ENCODE assay signal across 8 cellular contexts in the genomic region with DNA sequence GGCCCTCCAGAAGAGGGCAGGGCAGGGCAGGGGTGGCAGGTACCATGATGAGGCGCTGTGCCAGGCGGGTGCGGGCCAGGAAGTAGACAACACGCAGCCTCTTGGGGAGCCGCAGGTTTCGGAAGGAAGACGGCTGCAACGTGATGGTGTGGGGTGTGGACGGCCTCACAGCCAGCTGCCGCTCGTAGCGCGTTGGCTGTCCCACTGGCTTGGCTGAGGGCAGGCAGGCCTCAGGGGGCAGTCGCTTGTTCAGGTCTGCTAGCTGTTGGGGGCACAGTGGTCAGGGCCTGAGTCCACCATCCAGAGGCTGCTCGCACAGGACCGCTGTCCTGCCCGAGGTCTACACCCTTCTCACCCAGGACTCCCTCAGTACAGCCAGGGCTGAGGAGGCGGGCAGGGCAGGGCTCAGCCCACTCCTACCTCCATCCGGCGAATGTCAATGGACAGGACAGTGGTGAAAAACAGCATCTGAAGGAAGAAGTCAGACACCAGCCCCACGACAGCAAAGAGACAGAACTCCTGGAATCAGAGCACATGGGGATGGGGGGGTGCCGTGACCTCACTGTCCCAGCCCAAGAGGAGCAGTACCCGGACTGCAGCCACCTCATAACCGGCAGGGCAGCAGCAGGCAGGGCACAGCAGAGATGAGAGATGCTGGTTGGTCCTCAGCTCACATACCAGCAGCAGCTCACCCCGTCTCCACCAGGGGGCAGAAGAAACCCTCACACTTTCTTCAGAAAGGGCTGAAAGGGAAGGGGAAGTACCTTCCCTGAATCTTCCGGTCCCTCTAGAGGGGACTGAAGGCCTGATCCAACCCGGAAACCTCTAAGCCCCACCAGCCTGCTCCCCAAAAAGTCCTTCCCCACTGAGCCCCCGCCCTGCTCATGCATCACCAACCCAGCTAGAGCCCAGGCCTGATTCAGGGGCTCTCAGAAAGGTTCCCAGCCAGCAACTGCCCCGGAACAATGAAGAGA. TPM values are rescaled to one million over a fixed set of nuclear protein-coding genes. Genes with fewer than 3 reads are reported as not detected.
DNase-seq lines count a peak whose midpoint lies in the region; ATAC-seq and TF ChIP-seq lines count a peak whose summit lies in the region.

No MANE protein-coding gene starts in this region.

- intact Hi-C loops in Right ventricle myocardium superior (cut with DNase I): loop anchor here (5.0 kb wide), 1 partner anchor 57 kb away; a partner anchor contains a TSS

- H3K9me3 Mint-ChIP-seq in activated naive CD8-positive, alpha-beta T cell treated with anti-CD3 and anti-CD28 coated beads for 36 hours: no peaks in the 10 kb centered on the region

- peak; percentile 24 for DNase-seq in DMS53 treated with DMSO at 0.1 percent for 48 hours (lab: John Stamatoyannopoulos, UW; ENCODE audit: unreplicated experiment)
- DNase-seq in LoVo (ENCODE audit: low spot score): peak; percentile 72
- peak; percentile 86 for DNase-seq in activated naive CD8-positive, alpha-beta T cell treated with anti-CD3 and anti-CD28 coated beads for 36 hours
- DNase-seq in Right ventricle myocardium superior: peak; percentile 92
- peak; percentile 91 for DNase-seq in pons (ENCODE audit: low spot score)
- peak; percentile 88 to 94 for DNase-seq in tibial nerve (ENCODE audit: low spot score in 2 of 2)

- H3K36me3 ChIP-seq in tibial nerve: peaks cover 3 to 87% (median 11%) of the 10 kb centered on the region in 3 donors

- peak; percentile 84 for ATAC-seq in GM21723 (IDR thresholded peaks at IDR 0.05; ENCODE audit: unreplicated experiment)
- ATAC-seq in SK-N-SH treated with all-trans-retinoic acid at 6 μM for 48 hours: peak; percentile 85
- peak; percentile 83 for ATAC-seq in Right ventricle myocardium superior (ENCODE audit: poor library complexity)

- no peaks in the 10 kb centered on the region for H3K9me3 ChIP-seq in tibial nerve

- peak in 1 of 2 donors; percentile 29 for TF ChIP-seq EP300 in tibial nerve (IDR thresholded peaks at IDR 0.05)

- H3K4me1 Mint-ChIP-seq in activated naive CD8-positive, alpha-beta T cell treated with anti-CD3 and anti-CD28 coated beads for 36 hours: peaks cover 15% of the 10 kb centered on the region

- peaks cover 11% of the 10 kb centered on the region for H3K36me3 Mint-ChIP-seq in activated naive CD8-positive, alpha-beta T cell treated with anti-CD3 and anti-CD28 coated beads for 36 hours

- H3K27ac ChIP-seq in tibial nerve: peak overlapping the region in 3 of 4 donors; percentile 80 to 88 (median 82)

- no peaks in the 10 kb centered on the region for H3K27me3 ChIP-seq in tibial nerve

- TF ChIP-seq POLR2A in tibial nerve (IDR thresholded peaks at IDR 0.05): no peak

- peak; percentile 91 to 96 (median 92) for TF ChIP-seq CTCF in tibial nerve (IDR thresholded peaks at IDR 0.05)

- H3K27me3 Mint-ChIP-seq in activated naive CD8-positive, alpha-beta T cell treated with anti-CD3 and anti-CD28 coated beads for 36 hours: no peaks in the 10 kb centered on the region

- peak overlapping the region; percentile 69 for H3K4me3 Mint-ChIP-seq in activated naive CD8-positive, alpha-beta T cell treated with anti-CD3 and anti-CD28 coated beads for 36 hours

- H3K27ac Mint-ChIP-seq in activated naive CD8-positive, alpha-beta T cell treated with anti-CD3 and anti-CD28 coated beads for 36 hours: peak overlapping the region; percentile 98

- WGBS in tibial nerve, 2 donors: 67 to 73% methylated on average over 20 to 26 of the region's 29 CpGs

- peaks cover 0 to 20% (median 11%) of the 10 kb centered on the region in 4 donors for H3K4me1 ChIP-seq in tibial nerve

- H3K4me3 ChIP-seq in tibial nerve: no peak overlapping the region

TF ChIP-seq in SK-N-SH treated with all-trans-retinoic acid at 6 μM for 48 hours, 23 proteins besides CTCF, POLR2A, EP300 and RAD21:
- TF ChIP-seq TOX (CRISPR knock-in tag; IDR thresholded peaks at IDR 0.05; ENCODE audit: borderline replicate concordance) (no peak), TCF4 (CRISPR knock-in tag; IDR thresholded peaks at IDR 0.05; ENCODE audit: borderline replicate concordance) (no peak), GLIS3 (CRISPR knock-in tag; IDR thresholded peaks at IDR 0.05) (no peak), ISL1 (CRISPR knock-in tag; IDR thresholded peaks at IDR 0.05) (no peak), SNAI2 (CRISPR knock-in tag; IDR thresholded peaks at IDR 0.05) (no peak), ZFP3 (CRISPR knock-in tag; IDR thresholded peaks at IDR 0.05) (no peak), ZNF70 (CRISPR knock-in tag; IDR thresholded peaks at IDR 0.05) (no peak), CSDC2 (CRISPR knock-in tag; IDR thresholded peaks at IDR 0.05) (no peak)
- TF ChIP-seq, protein P1, sequence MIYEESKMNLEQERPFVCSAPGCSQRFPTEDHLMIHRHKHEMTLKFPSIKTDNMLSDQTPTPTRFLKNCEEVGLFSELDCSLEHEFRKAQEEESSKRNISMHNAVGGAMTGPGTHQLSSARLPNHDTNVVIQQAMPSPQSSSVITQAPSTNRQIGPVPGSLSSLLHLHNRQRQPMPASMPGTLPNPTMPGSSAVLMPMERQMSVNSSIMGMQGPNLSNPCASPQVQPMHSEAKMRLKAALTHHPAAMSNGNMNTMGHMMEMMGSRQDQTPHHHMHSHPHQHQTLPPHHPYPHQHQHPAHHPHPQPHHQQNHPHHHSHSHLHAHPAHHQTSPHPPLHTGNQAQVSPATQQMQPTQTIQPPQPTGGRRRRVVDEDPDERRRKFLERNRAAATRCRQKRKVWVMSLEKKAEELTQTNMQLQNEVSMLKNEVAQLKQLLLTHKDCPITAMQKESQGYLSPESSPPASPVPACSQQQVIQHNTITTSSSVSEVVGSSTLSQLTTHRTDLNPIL (CRISPR knock-in tag; IDR thresholded peaks at IDR 0.05; ENCODE audit: low read depth): no peak

RNA-seq across cellular contexts. Expression of a gene that starts 40.0 kb away (rescaled TPM):
- total RNA-seq in activated naive CD8-positive, alpha-beta T cell treated with anti-CD3 and anti-CD28 coated beads for 36 hours: 10 to 100 TPM; 25.9 to 30.3 TPM
- total RNA-seq in Right ventricle myocardium superior: 19.0 TPM
- 100 to 1,000 TPM in 2 of 4 donors, 10 to 100 TPM in 2; 30.8 to 277 (median 90.7) TPM for total RNA-seq in tibial nerve

RNA-seq across cellular contexts. Expression of a gene that starts 54.9 kb away (rescaled TPM):
- 10 to 100 TPM; 58.3 to 58.4 TPM for total RNA-seq in activated naive CD8-positive, alpha-beta T cell treated with anti-CD3 and anti-CD28 coated beads for 36 hours
- total RNA-seq in Right ventricle myocardium superior (39.7 TPM), tibial nerve (100 to 1,000 TPM in 1 of 4 donors, 10 to 100 TPM in 3; 73.4 to 128 (median 88.4) TPM)

Comparison
In these comparisons a context has a peak if more than half of its experiments do, and no peak if none do; other contexts are left out.
1. DNase-seq: peak in every context shown above with its lines; median percentile 92 in Right ventricle myocardium superior; 91 in pons; 91 in tibial nerve; 86 in activated naive CD8-positive, alpha-beta T cell treated with anti-CD3 and anti-CD28 coated beads for 36 hours; 72 in LoVo; 24 in DMS53 treated with DMSO at 0.1 percent for 48 hours.